In the genomic region with DNA sequence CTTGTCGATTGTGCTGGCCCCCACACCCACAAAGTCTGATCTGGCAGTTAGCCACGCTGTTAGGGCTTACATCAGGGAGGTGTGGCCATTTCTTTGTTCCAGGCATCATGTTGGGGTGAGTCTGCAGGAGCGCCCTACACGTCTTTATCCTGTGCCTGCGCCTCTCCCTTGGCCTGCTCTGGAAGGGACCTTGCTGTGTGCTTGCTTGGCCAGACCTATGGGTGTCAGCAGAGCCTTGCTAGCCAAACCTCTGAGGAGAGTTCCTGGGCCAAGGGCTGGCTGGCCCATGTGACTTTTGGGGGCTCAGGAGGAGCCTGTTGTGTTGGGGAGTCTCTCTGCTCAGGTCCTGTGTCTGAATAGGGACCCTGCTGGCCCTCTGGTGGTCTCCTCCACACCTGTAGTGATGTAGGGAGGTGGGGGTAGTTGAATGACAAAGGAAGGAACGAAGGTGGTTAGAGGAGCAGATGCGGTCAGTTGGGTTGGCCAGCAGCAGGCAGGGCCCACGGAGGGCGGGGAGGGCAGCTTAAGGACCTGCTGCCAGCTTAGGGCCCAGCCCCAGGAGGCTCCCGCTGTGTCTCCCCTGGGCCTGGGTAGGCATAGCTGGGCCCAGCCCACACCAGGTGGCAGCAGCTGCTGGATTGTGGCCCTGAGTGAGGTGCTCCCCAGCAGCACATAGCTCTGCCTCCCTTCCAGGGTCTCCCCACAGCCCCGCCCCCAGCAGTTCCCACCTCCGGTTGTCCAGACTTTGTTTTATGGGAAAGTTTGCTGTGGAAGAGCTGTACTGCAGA, we compare ENCODE assay signal across 23 cellular contexts. TPM values are rescaled to one million over a fixed set of nuclear protein-coding genes. Genes with fewer than 3 reads are reported as not detected.
"Had no signal": no experiment of that assay in that cellular context is flagged by ENCODE, and none has a peak within 500 bp of the region (broad histone marks: within the 10 kb centered on the region; RNA-seq: fewer than 3 reads in every experiment).

No MANE protein-coding gene starts in this region.

- H3K9me3 Mint-ChIP-seq: activated CD4-positive, alpha-beta memory T cell treated with anti-CD3 and anti-CD28 coated beads for 36 hours; activated naive CD4-positive, alpha-beta T cell treated with anti-CD3 and anti-CD28 coated beads, Interleukin-2, amount 10 ng/mL, durations not matched to agents 7 days and 5 days; activated T-cell treated with anti-CD3 and anti-CD28 coated beads, Interleukin-2, amount 50 U/mL, for 4 hours; memory B cell; naive thymus-derived CD4-positive, alpha-beta T cell; stimulated activated memory B cell treated with anti-CD40 and anti-IgM and Interleukin-4, amounts not matched to agents 10 μg/mL and 1 μg/mL and 100 μg/mL, for 72 hours; WTC11 had no signal

- DNase-seq: activated CD4-positive, alpha-beta memory T cell treated with anti-CD3 and anti-CD28 coated beads for 36 hours; activated CD4-positive, alpha-beta T cell treated with anti-CD3 and anti-CD28 coated beads for 4 hours; activated effector memory CD4-positive, alpha-beta T cell treated with Interleukin-2 at 50 U/mL for 16 hours; activated naive CD4-positive, alpha-beta T cell treated with anti-CD3 and anti-CD28 coated beads, Interleukin-2, amount 10 ng/mL, durations not matched to agents 7 days and 5 days; activated T-cell treated with anti-CD3 and anti-CD28 coated beads, Interleukin-2, amount 50 U/mL, for 4 hours; cerebellar nuclear complex; effector CD8-positive, alpha-beta T cell; head of caudate nucleus; kidney glomerular epithelial cell; mucosa of descending colon; naive thymus-derived CD4-positive, alpha-beta T cell; stimulated activated CD4-positive, alpha-beta T cell treated with anti-CD3 and anti-CD28 coated beads, Interleukin-4, amount 100 ng/mL, for 1 hour; upper lobe of right lung had no signal

- ATAC-seq: activated T-cell treated with anti-CD3 and anti-CD28 coated beads, Interleukin-2, amount 50 U/mL, for 4 hours; mucosa of descending colon; naive thymus-derived CD4-positive, alpha-beta T cell; pancreas; stimulated activated memory B cell treated with anti-CD40 and anti-IgM and Interleukin-4, amounts not matched to agents 10 μg/mL and 1 μg/mL and 100 μg/mL, for 72 hours; upper lobe of right lung; WTC11 had no signal

- H3K27ac Mint-ChIP-seq: activated CD4-positive, alpha-beta memory T cell treated with anti-CD3 and anti-CD28 coated beads for 36 hours; activated naive CD4-positive, alpha-beta T cell treated with anti-CD3 and anti-CD28 coated beads, Interleukin-2, amount 10 ng/mL, durations not matched to agents 7 days and 5 days; memory B cell; naive thymus-derived CD4-positive, alpha-beta T cell; stimulated activated memory B cell treated with anti-CD40 and anti-IgM and Interleukin-4, amounts not matched to agents 10 μg/mL and 1 μg/mL and 100 μg/mL, for 72 hours; WTC11 had no signal

- H3K9me3 ChIP-seq: ascending aorta, breast epithelium, mucosa of descending colon, pancreas, right lobe of liver, upper lobe of right lung had no signal

- H3K27me3 ChIP-seq: ascending aorta, breast epithelium, pancreas, right lobe of liver, upper lobe of right lung had no signal

- H3K4me3 Mint-ChIP-seq: activated CD4-positive, alpha-beta memory T cell treated with anti-CD3 and anti-CD28 coated beads for 36 hours; activated naive CD4-positive, alpha-beta T cell treated with anti-CD3 and anti-CD28 coated beads, Interleukin-2, amount 10 ng/mL, durations not matched to agents 7 days and 5 days; activated T-cell treated with anti-CD3 and anti-CD28 coated beads, Interleukin-2, amount 50 U/mL, for 4 hours; memory B cell; naive thymus-derived CD4-positive, alpha-beta T cell; stimulated activated memory B cell treated with anti-CD40 and anti-IgM and Interleukin-4, amounts not matched to agents 10 μg/mL and 1 μg/mL and 100 μg/mL, for 72 hours; WTC11 had no signal

- H3K4me3 ChIP-seq: ascending aorta, breast epithelium, mucosa of descending colon, pancreas, right lobe of liver, smooth muscle cell, upper lobe of right lung had no signal

- H3K4me1 ChIP-seq: ascending aorta, breast epithelium, upper lobe of right lung had no signal

- H3K36me3 ChIP-seq: breast epithelium had no signal

- H3K4me2 ChIP-seq: smooth muscle cell had no signal

- H3K27me3 Mint-ChIP-seq: activated CD4-positive, alpha-beta memory T cell treated with anti-CD3 and anti-CD28 coated beads for 36 hours; activated naive CD4-positive, alpha-beta T cell treated with anti-CD3 and anti-CD28 coated beads, Interleukin-2, amount 10 ng/mL, durations not matched to agents 7 days and 5 days; memory B cell; naive thymus-derived CD4-positive, alpha-beta T cell; stimulated activated memory B cell treated with anti-CD40 and anti-IgM and Interleukin-4, amounts not matched to agents 10 μg/mL and 1 μg/mL and 100 μg/mL, for 72 hours had no signal

- H3K27ac ChIP-seq: ascending aorta, breast epithelium, pancreas, upper lobe of right lung had no signal

RNA-seq across cellular contexts. Expression of a gene that starts 41.2 kb away (rescaled TPM):
- total RNA-seq: ascending aorta, frontal cortex, right lobe of liver, SK-MEL-5 had no signal
- polyA plus RNA-seq: naive thymus-derived CD4-positive, alpha-beta T cell; smooth muscle cell had no signal
